ENCODE assay signal across 19 cellular contexts in genomic region chr3:22734207-22734606, GRCh38.
DNase-seq lines count a peak whose midpoint lies in the region; ATAC-seq and TF ChIP-seq lines count a peak whose summit lies in the region.
"Had no signal": no experiment of that assay in that cellular context is flagged by ENCODE, and none has a peak within 500 bp of the region (broad histone marks: within the 10 kb centered on the region; RNA-seq: fewer than 3 reads in every experiment).

No MANE protein-coding gene starts in this region.

- no peaks in the 10 kb centered on the region for H3K36me3 ChIP-seq in gastroesophageal sphincter
- H3K36me3 ChIP-seq: tibial artery had no signal

- TF ChIP-seq POLR2A in gastroesophageal sphincter (IDR thresholded peaks at IDR 0.05) = no peak

- TF ChIP-seq EP300 in gastroesophageal sphincter (IDR thresholded peaks at IDR 0.05) = no peak

- H3K9me3 Mint-ChIP-seq in activated CD8-positive, alpha-beta T cell treated with anti-CD3 and anti-CD28 coated beads, Interleukin-2, amount 10 ng/mL, durations not matched to agents 7 days and 5 days (ENCODE audit: insufficient read depth) = no peaks in the 10 kb centered on the region

- no peak overlapping the region for H3K4me3 Mint-ChIP-seq in activated CD8-positive, alpha-beta T cell treated with anti-CD3 and anti-CD28 coated beads, Interleukin-2, amount 10 ng/mL, durations not matched to agents 7 days and 5 days
- H3K4me3 Mint-ChIP-seq: CD4-positive, CD25-positive, alpha-beta regulatory T cell; central memory CD8-positive, alpha-beta T cell; stimulated activated naive CD8-positive, alpha-beta T cell treated with anti-CD3 and anti-CD28 coated beads, Interleukin-15, amount 100 ng/mL, for 72 hours had no signal

- no peak overlapping the region for H3K4me3 ChIP-seq in gastroesophageal sphincter
- H3K4me3 ChIP-seq: GM23248, lung, tibial artery had no signal

- POLR2A ChIA-PET in HEK293T (lab: Yijun Ruan, JAX) = no interaction called here
- POLR2A ChIA-PET in activated CD8-positive, alpha-beta T cell treated with anti-CD3 and anti-CD28 coated beads, Interleukin-2, amount 10 ng/mL, durations not matched to agents 7 days and 5 days (lab: Charles Lee) = no interaction called here

- no peaks in the 10 kb centered on the region for H3K27me3 ChIP-seq in gastroesophageal sphincter
- H3K27me3 ChIP-seq: tibial artery had no signal

- no peaks in the 10 kb centered on the region for H3K9me3 ChIP-seq in gastroesophageal sphincter
- H3K9me3 ChIP-seq: tibial artery had no signal

- H3K27me3 Mint-ChIP-seq in activated CD8-positive, alpha-beta T cell treated with anti-CD3 and anti-CD28 coated beads, Interleukin-2, amount 10 ng/mL, durations not matched to agents 7 days and 5 days (ENCODE audit: low read depth) = no peaks in the 10 kb centered on the region
- H3K27me3 Mint-ChIP-seq: CD4-positive, CD25-positive, alpha-beta regulatory T cell; central memory CD8-positive, alpha-beta T cell had no signal

- CTCF ChIA-PET in HEK293T (lab: Yijun Ruan, JAX) = no interaction called here
- CTCF ChIA-PET in activated CD8-positive, alpha-beta T cell treated with anti-CD3 and anti-CD28 coated beads, Interleukin-2, amount 10 ng/mL, durations not matched to agents 7 days and 5 days (lab: Charles Lee) = no interaction called here

- no peaks in the 10 kb centered on the region for H3K36me3 Mint-ChIP-seq in activated CD8-positive, alpha-beta T cell treated with anti-CD3 and anti-CD28 coated beads, Interleukin-2, amount 10 ng/mL, durations not matched to agents 7 days and 5 days (ENCODE audit: low read depth)
- H3K36me3 Mint-ChIP-seq: CD4-positive, CD25-positive, alpha-beta regulatory T cell had no signal

- TF ChIP-seq CTCF in gastroesophageal sphincter (IDR thresholded peaks at IDR 0.05) = no peak

- DNase-seq in HEK293T (ENCODE audit: extremely low spot score) (peak; percentile 6), NCI-H1105 treated with DMSO at 0.1 percent for 48 hours (lab: John Stamatoyannopoulos, UW) (peak; percentile 42), NCI-H748 treated with DMSO at 0.1 percent for 48 hours (lab: John Stamatoyannopoulos, UW) (peak; percentile 53), left kidney (ENCODE audit: low read depth, low spot score) (peak; percentile 24)
- no peak for DNase-seq in activated CD8-positive, alpha-beta T cell treated with anti-CD3 and anti-CD28 coated beads, Interleukin-2, amount 10 ng/mL, durations not matched to agents 7 days and 5 days
- DNase-seq: activated gamma-delta T cell; CD4-positive, CD25-positive, alpha-beta regulatory T cell; GM23248; KBM-7; kidney; MM.1S; posterior cingulate gyrus; stimulated activated naive CD8-positive, alpha-beta T cell treated with anti-CD3 and anti-CD28 coated beads, Interleukin-15, amount 100 ng/mL, for 72 hours; T-helper 1 cell; tibial artery had no signal

- H3K27ac ChIP-seq in gastroesophageal sphincter = no peak overlapping the region
- H3K27ac ChIP-seq: GM23248, tibial artery had no signal

- H3K4me1 ChIP-seq in gastroesophageal sphincter = no peaks in the 10 kb centered on the region
- H3K4me1 ChIP-seq: tibial artery had no signal

- 40 to 56% methylated on average over 1 of the region's 1 CpG for whole genome bisulfite sequencing in gastroesophageal sphincter (ENCODE audit: low coverage in 1 of 2), 2 donors

- no peak overlapping the region for H3K27ac Mint-ChIP-seq in activated CD8-positive, alpha-beta T cell treated with anti-CD3 and anti-CD28 coated beads, Interleukin-2, amount 10 ng/mL, durations not matched to agents 7 days and 5 days
- H3K27ac Mint-ChIP-seq: CD4-positive, CD25-positive, alpha-beta regulatory T cell; stimulated activated naive CD8-positive, alpha-beta T cell treated with anti-CD3 and anti-CD28 coated beads, Interleukin-15, amount 100 ng/mL, for 72 hours had no signal

- ATAC-seq in gastroesophageal sphincter (no peak), GM18517 (IDR thresholded peaks at IDR 0.05; ENCODE audit: unreplicated experiment) (no peak)
- ATAC-seq in activated CD8-positive, alpha-beta T cell treated with anti-CD3 and anti-CD28 coated beads, Interleukin-2, amount 10 ng/mL, durations not matched to agents 7 days and 5 days = no peak
- ATAC-seq: stimulated activated naive CD8-positive, alpha-beta T cell treated with anti-CD3 and anti-CD28 coated beads, Interleukin-15, amount 100 ng/mL, for 72 hours had no signal

- no peaks in the 10 kb centered on the region for H3K4me1 Mint-ChIP-seq in activated CD8-positive, alpha-beta T cell treated with anti-CD3 and anti-CD28 coated beads, Interleukin-2, amount 10 ng/mL, durations not matched to agents 7 days and 5 days (ENCODE audit: low read depth)
- H3K4me1 Mint-ChIP-seq: CD4-positive, CD25-positive, alpha-beta regulatory T cell; central memory CD8-positive, alpha-beta T cell; stimulated activated naive CD8-positive, alpha-beta T cell treated with anti-CD3 and anti-CD28 coated beads, Interleukin-15, amount 100 ng/mL, for 72 hours had no signal

TF ChIP-seq in HEK293T, 16 proteins besides CTCF, POLR2A, EP300 and RAD21:
- TF ChIP-seq TARDBP (IDR thresholded peaks at IDR 0.05) (no peak), NFRKB (IDR thresholded peaks at IDR 0.05) (no peak), ARNT (IDR thresholded peaks at IDR 0.05) (no peak), CTBP1 (IDR thresholded peaks at IDR 0.05; ENCODE audit: borderline replicate concordance) (0 out of 2 replicates have a peak, but pooled peaks have one; percentile 26), L3MBTL2 (conservative IDR thresholded peaks at IDR 0.05) (no peak), FOXM1 (IDR thresholded peaks at IDR 0.05; ENCODE audit: borderline replicate concordance) (no peak)
- TF ChIP-seq, protein P1, sequence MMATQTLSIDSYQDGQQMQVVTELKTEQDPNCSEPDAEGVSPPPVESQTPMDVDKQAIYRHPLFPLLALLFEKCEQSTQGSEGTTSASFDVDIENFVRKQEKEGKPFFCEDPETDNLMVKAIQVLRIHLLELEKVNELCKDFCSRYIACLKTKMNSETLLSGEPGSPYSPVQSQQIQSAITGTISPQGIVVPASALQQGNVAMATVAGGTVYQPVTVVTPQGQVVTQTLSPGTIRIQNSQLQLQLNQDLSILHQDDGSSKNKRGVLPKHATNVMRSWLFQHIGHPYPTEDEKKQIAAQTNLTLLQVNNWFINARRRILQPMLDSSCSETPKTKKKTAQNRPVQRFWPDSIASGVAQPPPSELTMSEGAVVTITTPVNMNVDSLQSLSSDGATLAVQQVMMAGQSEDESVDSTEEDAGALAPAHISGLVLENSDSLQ (IDR thresholded peaks at IDR 0.05) = peak; percentile 88
TF ChIP-seq in HEK293T: peak in this region for 2.
